ENCODE assay signal across 25 cellular contexts in the genomic region with DNA sequence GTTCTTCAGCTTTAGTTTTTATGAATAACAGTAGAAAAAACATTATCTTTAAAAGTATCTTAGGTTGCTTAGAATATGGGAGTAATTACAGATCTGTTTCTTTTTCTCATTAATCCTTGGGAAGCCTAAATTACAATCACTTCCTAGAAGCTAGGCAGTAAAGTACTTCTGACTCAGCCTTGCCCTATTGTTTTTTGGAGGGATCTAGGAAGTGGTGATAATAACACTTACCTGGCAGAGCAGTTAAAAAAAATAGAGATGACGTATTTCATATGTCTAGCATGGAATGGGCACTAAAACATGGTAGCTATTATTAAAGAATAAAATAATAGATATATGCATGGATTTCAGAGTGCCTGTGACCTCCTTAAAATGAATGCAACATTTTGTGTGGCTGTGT. TPM values are rescaled to one million over a fixed set of nuclear protein-coding genes. Genes with fewer than 3 reads are reported as not detected.
"Had no signal": no experiment of that assay in that cellular context is flagged by ENCODE, and none has a peak within 500 bp of the region (broad histone marks: within the 10 kb centered on the region; RNA-seq: fewer than 3 reads in every experiment).

No MANE protein-coding gene starts in this region.

- H3K4me3 ChIP-seq: dorsolateral prefrontal cortex, esophagus squamous epithelium, left ventricle myocardium inferior, lower lobe of right lung, spleen, testis, tibial nerve, upper lobe of right lung, vagina had no signal

- ATAC-seq: left cardiac atrium; lower lobe of right lung; natural killer cell; sciatic nerve; stimulated activated naive B cell treated with anti-CD40 and anti-IgM and Interleukin-4, amounts not matched to agents 10 μg/mL and 1 μg/mL and 100 μg/mL, for 72 hours; stimulated activated naive CD8-positive, alpha-beta T cell treated with anti-CD3 and anti-CD28 coated beads, Interleukin-15, amount 100 ng/mL, for 72 hours; upper lobe of right lung had no signal

- H3K9me3 Mint-ChIP-seq: memory B cell; mesothelial cell of epicardium; natural killer cell; neural crest cell; stimulated activated naive B cell treated with anti-CD40 and anti-IgM and Interleukin-4, amounts not matched to agents 10 μg/mL and 1 μg/mL and 100 μg/mL, for 72 hours; stimulated activated naive CD8-positive, alpha-beta T cell treated with anti-CD3 and anti-CD28 coated beads, Interleukin-15, amount 100 ng/mL, for 72 hours had no signal

- H3K36me3 ChIP-seq: esophagus squamous epithelium, left ventricle myocardium inferior, lower lobe of right lung, spleen, tibial nerve, upper lobe of right lung, vagina had no signal

- H3K4me1 ChIP-seq: esophagus squamous epithelium, left ventricle myocardium inferior, lower lobe of right lung, spleen, testis, upper lobe of right lung, vagina had no signal

- H3K27me3 ChIP-seq: esophagus squamous epithelium, testis, tibial nerve, vagina had no signal

- H3K27ac ChIP-seq: dorsolateral prefrontal cortex, epithelial cell of prostate, esophagus squamous epithelium, left ventricle myocardium inferior, lower lobe of right lung, spleen, testis, tibial nerve, upper lobe of right lung, vagina had no signal

- H3K4me1 Mint-ChIP-seq: immature natural killer cell; mesothelial cell of epicardium; natural killer cell; stimulated activated naive CD8-positive, alpha-beta T cell treated with anti-CD3 and anti-CD28 coated beads, Interleukin-15, amount 100 ng/mL, for 72 hours had no signal

- FAIRE-seq: kidney had no signal

- H3K27ac Mint-ChIP-seq: immature natural killer cell; memory B cell; mesothelial cell of epicardium; natural killer cell; stimulated activated naive B cell treated with anti-CD40 and anti-IgM and Interleukin-4, amounts not matched to agents 10 μg/mL and 1 μg/mL and 100 μg/mL, for 72 hours; stimulated activated naive CD8-positive, alpha-beta T cell treated with anti-CD3 and anti-CD28 coated beads, Interleukin-15, amount 100 ng/mL, for 72 hours had no signal

- H3K36me3 Mint-ChIP-seq: immature natural killer cell; memory B cell; mesothelial cell of epicardium; natural killer cell; stimulated activated naive B cell treated with anti-CD40 and anti-IgM and Interleukin-4, amounts not matched to agents 10 μg/mL and 1 μg/mL and 100 μg/mL, for 72 hours had no signal

- H3K4me3 Mint-ChIP-seq: immature natural killer cell; memory B cell; mesothelial cell of epicardium; natural killer cell; neural crest cell; stimulated activated naive B cell treated with anti-CD40 and anti-IgM and Interleukin-4, amounts not matched to agents 10 μg/mL and 1 μg/mL and 100 μg/mL, for 72 hours; stimulated activated naive CD8-positive, alpha-beta T cell treated with anti-CD3 and anti-CD28 coated beads, Interleukin-15, amount 100 ng/mL, for 72 hours had no signal

- H3K9me3 ChIP-seq: esophagus squamous epithelium, left ventricle myocardium inferior, lower lobe of right lung, spleen, testis, tibial nerve, upper lobe of right lung, vagina had no signal

- DNase-seq: dorsolateral prefrontal cortex; effector CD8-positive, alpha-beta T cell; esophagus squamous epithelium; foreskin fibroblast; immature natural killer cell; kidney; left cardiac atrium; left ventricle myocardium inferior; lower lobe of right lung; natural killer cell; posterior cingulate gyrus; spleen; stimulated activated CD4-positive, alpha-beta T cell treated with anti-CD3 and anti-CD28 coated beads, Interleukin-2, amount 100 ng/mL, for 24 hours; stimulated activated CD4-positive, alpha-beta T cell treated with anti-CD3 and anti-CD28 coated beads, Interleukin-4, amount 100 ng/mL, for 4 hours; stimulated activated naive B cell treated with anti-CD40 and anti-IgM and Interleukin-4, amounts not matched to agents 10 μg/mL and 1 μg/mL and 100 μg/mL, for 72 hours; stimulated activated naive CD8-positive, alpha-beta T cell treated with anti-CD3 and anti-CD28 coated beads, Interleukin-15, amount 100 ng/mL, for 72 hours; testis; upper lobe of right lung had no signal

RNA-seq across cellular contexts. Expression of gene FST, which starts 8.2 kb away (rescaled TPM):
- total RNA-seq: natural killer cell had no signal
- polyA plus RNA-seq: immature natural killer cell had no signal
